In genomic region chr2:226657340-226658053, GRCh38 we compare ENCODE assay signal across 1 cellular context.
A peak's percentile ranks its signal among the peaks of the same experiment; 100 is the strongest.
TF ChIP-seq lines count a peak whose summit lies in the region.

No MANE protein-coding gene starts in this region.

TF ChIP-seq in HepG2, 621 proteins besides CTCF, POLR2A, EP300 and RAD21 (continued from another document and continues in another):
- TF ChIP-seq, protein P1, sequence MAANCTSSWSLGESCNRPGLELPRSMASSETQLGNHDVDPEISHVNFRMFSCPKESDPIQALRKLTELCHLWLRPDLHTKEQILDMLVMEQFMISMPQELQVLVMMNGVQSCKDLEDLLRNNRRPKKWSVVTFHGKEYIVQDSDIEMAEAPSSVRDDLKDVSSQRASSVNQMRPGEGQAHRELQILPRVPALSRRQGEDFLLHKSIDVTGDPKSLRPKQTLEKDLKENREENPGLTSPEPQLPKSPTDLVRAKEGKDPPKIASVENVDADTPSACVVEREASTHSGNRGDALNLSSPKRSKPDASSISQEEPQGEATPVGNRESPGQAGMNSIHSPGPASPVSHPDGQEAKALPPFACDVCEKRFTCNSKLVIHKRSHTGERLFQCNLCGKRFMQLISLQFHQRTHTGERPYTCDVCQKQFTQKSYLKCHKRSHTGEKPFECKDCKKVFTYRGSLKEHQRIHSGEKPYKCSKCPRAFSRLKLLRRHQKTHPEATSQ (CRISPR knock-in tag; IDR thresholded peaks at IDR 0.05; ENCODE audit: borderline replicate concordance): peak; percentile 48; the same call in 1 of the 2 replicates
- TF ChIP-seq HIC2 (CRISPR knock-in tag; IDR thresholded peaks at IDR 0.05; ENCODE audit: low read depth) (no peak), PAF1 (CRISPR knock-in tag; IDR thresholded peaks at IDR 0.05) (no peak), ZNF160 (CRISPR knock-in tag; IDR thresholded peaks at IDR 0.05) (no peak), HNF1B (CRISPR knock-in tag; IDR thresholded peaks at IDR 0.05) (peak; percentile 59; the same call in 1 of the 2 replicates), MED1 (CRISPR knock-in tag; IDR thresholded peaks at IDR 0.05) (peak; percentile 92), ZNF768 (CRISPR knock-in tag; IDR thresholded peaks at IDR 0.05) (no peak), SOX13 (IDR thresholded peaks at IDR 0.05) (peak; percentile 83; the same call in 1 of the 2 replicates), SOX13 (CRISPR knock-in tag; conservative IDR thresholded peaks at IDR 0.05 in 1 of 2, IDR thresholded peaks at IDR 0.05 in 1 of 2) (peak in 1 of 2 experiments; percentile 94; a peak in 2 of 4 replicates), RBM22 (optimal IDR thresholded peaks at IDR 0.05; ENCODE audit: low read length) (no peak), BCL6 (CRISPR knock-in tag; IDR thresholded peaks at IDR 0.05) (peak; percentile 91), ZNF383 (CRISPR knock-in tag; IDR thresholded peaks at IDR 0.05; ENCODE audit: borderline replicate concordance) (no peak), ZBTB7A (CRISPR knock-in tag; IDR thresholded peaks at IDR 0.05) (no peak), RARG (CRISPR knock-in tag; IDR thresholded peaks at IDR 0.05; ENCODE audit: low read depth) (no peak), NFYC (CRISPR knock-in tag; IDR thresholded peaks at IDR 0.05) (no peak), ATF6 (CRISPR knock-in tag; conservative IDR thresholded peaks at IDR 0.05) (no peak), ZNF589 (CRISPR knock-in tag; conservative IDR thresholded peaks at IDR 0.05) (no peak), SMYD3 (CRISPR knock-in tag; IDR thresholded peaks at IDR 0.05) (peak; percentile 79; the same call in 1 of the 2 replicates), XRCC5 (optimal IDR thresholded peaks at IDR 0.05; ENCODE audit: low read length) (no peak), KAT8 (CRISPR knock-in tag; IDR thresholded peaks at IDR 0.05) (no peak; the same call in 1 of the 2 replicates), ZNF33A (CRISPR knock-in tag; IDR thresholded peaks at IDR 0.05; ENCODE audit: borderline replicate concordance) (peak; percentile 94; the same call in 1 of the 2 replicates), ZBTB20 (CRISPR knock-in tag; IDR thresholded peaks at IDR 0.05; ENCODE audit: borderline replicate concordance, low read depth) (0 out of 2 replicates have a peak, but pooled peaks have one; percentile 16), PLRG1 (conservative IDR thresholded peaks at IDR 0.05) (no peak), KDM5A (IDR thresholded peaks at IDR 0.05; ENCODE audit: borderline replicate concordance, low read length) (no peak), CBX5 (CRISPR knock-in tag; IDR thresholded peaks at IDR 0.05; ENCODE audit: borderline replicate concordance) (no peak), SNAPC4 (CRISPR knock-in tag; IDR thresholded peaks at IDR 0.05) (peak; percentile 47; the same call in 1 of the 2 replicates), ZNF775 (CRISPR knock-in tag; IDR thresholded peaks at IDR 0.05; ENCODE audit: borderline replicate concordance) (no peak), NR1H2 (CRISPR knock-in tag; IDR thresholded peaks at IDR 0.05; ENCODE audit: borderline replicate concordance, low read depth) (no peak), ZNF281 (CRISPR knock-in tag; IDR thresholded peaks at IDR 0.05; ENCODE audit: borderline replicate concordance) (no peak; the same call in 1 of the 2 replicates), GABPA (IDR thresholded peaks at IDR 0.05; ENCODE audit: low read depth, low read length) (no peak), GABPA (CRISPR knock-in tag; IDR thresholded peaks at IDR 0.05; ENCODE audit: low read depth) (peak; percentile 48; the same call in 1 of the 2 replicates)
- TF ChIP-seq, protein P2, sequence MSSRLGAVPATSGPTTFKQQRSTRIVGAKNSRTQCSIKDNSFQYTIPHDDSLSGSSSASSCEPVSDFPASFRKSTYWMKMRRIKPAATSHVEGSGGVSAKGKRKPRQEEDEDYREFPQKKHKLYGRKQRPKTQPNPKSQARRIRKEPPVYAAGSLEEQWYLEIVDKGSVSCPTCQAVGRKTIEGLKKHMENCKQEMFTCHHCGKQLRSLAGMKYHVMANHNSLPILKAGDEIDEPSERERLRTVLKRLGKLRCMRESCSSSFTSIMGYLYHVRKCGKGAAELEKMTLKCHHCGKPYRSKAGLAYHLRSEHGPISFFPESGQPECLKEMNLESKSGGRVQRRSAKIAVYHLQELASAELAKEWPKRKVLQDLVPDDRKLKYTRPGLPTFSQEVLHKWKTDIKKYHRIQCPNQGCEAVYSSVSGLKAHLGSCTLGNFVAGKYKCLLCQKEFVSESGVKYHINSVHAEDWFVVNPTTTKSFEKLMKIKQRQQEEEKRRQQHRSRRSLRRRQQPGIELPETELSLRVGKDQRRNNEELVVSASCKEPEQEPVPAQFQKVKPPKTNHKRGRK (CRISPR knock-in tag; IDR thresholded peaks at IDR 0.05): no peak
- TF ChIP-seq, protein P3, sequence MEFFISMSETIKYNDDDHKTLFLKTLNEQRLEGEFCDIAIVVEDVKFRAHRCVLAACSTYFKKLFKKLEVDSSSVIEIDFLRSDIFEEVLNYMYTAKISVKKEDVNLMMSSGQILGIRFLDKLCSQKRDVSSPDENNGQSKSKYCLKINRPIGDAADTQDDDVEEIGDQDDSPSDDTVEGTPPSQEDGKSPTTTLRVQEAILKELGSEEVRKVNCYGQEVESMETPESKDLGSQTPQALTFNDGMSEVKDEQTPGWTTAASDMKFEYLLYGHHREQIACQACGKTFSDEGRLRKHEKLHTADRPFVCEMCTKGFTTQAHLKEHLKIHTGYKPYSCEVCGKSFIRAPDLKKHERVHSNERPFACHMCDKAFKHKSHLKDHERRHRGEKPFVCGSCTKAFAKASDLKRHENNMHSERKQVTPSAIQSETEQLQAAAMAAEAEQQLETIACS (CRISPR knock-in tag; IDR thresholded peaks at IDR 0.05): no peak
- TF ChIP-seq, protein P4, sequence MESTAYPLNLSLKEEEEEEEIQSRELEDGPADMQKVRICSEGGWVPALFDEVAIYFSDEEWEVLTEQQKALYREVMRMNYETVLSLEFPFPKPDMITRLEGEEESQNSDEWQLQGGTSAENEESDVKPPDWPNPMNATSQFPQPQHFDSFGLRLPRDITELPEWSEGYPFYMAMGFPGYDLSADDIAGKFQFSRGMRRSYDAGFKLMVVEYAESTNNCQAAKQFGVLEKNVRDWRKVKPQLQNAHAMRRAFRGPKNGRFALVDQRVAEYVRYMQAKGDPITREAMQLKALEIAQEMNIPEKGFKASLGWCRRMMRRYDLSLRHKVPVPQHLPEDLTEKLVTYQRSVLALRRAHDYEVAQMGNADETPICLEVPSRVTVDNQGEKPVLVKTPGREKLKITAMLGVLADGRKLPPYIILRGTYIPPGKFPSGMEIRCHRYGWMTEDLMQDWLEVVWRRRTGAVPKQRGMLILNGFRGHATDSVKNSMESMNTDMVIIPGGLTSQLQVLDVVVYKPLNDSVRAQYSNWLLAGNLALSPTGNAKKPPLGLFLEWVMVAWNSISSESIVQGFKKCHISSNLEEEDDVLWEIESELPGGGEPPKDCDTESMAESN (CRISPR knock-in tag; conservative IDR thresholded peaks at IDR 0.05): no peak
- TF ChIP-seq, protein P5, sequence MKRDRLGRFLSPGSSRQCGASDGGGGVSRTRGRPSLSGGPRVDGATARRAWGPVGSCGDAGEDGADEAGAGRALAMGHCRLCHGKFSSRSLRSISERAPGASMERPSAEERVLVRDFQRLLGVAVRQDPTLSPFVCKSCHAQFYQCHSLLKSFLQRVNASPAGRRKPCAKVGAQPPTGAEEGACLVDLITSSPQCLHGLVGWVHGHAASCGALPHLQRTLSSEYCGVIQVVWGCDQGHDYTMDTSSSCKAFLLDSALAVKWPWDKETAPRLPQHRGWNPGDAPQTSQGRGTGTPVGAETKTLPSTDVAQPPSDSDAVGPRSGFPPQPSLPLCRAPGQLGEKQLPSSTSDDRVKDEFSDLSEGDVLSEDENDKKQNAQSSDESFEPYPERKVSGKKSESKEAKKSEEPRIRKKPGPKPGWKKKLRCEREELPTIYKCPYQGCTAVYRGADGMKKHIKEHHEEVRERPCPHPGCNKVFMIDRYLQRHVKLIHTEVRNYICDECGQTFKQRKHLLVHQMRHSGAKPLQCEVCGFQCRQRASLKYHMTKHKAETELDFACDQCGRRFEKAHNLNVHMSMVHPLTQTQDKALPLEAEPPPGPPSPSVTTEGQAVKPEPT (CRISPR knock-in tag; IDR thresholded peaks at IDR 0.05; ENCODE audit: low read depth): no peak
